In the genomic region with DNA sequence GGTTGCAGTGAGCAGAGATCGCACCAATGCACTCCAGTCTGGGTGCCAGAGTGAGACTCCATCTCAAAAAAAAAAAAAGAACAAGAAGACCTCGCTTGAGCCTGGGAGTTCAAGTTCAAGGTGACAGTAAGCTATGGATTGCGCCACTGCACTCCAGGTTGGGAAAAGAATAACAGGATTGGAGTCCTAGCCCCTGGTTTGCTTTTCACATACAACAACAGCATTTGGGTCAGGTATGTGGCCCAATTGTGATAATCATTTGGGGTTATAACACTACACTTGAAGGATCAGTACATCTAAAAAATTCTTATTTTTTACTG, we compare ENCODE assay signal across 1 cellular context.
TF ChIP-seq lines count a peak whose summit lies in the region.

No MANE protein-coding gene starts in this region.

TF ChIP-seq in HepG2, 621 proteins besides CTCF, POLR2A, EP300 and RAD21 (continued from another document and continues in another):
- TF ChIP-seq, protein P1, sequence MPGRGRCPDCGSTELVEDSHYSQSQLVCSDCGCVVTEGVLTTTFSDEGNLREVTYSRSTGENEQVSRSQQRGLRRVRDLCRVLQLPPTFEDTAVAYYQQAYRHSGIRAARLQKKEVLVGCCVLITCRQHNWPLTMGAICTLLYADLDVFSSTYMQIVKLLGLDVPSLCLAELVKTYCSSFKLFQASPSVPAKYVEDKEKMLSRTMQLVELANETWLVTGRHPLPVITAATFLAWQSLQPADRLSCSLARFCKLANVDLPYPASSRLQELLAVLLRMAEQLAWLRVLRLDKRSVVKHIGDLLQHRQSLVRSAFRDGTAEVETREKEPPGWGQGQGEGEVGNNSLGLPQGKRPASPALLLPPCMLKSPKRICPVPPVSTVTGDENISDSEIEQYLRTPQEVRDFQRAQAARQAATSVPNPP (CRISPR knock-in tag; IDR thresholded peaks at IDR 0.05), result no peak
- TF ChIP-seq ZSCAN29 (CRISPR knock-in tag; conservative IDR thresholded peaks at IDR 0.05) (0 out of 2 replicates have a peak, but pooled peaks have one; percentile 66), HNRNPK (IDR thresholded peaks at IDR 0.05; ENCODE audit: low read depth, low read length, poor library complexity, severe bottlenecking) (no peak), ZNF678 (CRISPR knock-in tag; IDR thresholded peaks at IDR 0.05) (no peak), ZNF296 (CRISPR knock-in tag; conservative IDR thresholded peaks at IDR 0.05) (no peak), KAT2B (IDR thresholded peaks at IDR 0.05; ENCODE audit: borderline replicate concordance, low read depth, low read length) (no peak), SCMH1 (CRISPR knock-in tag; IDR thresholded peaks at IDR 0.05; ENCODE audit: borderline replicate concordance) (no peak), HNF4A (CRISPR knock-in tag; IDR thresholded peaks at IDR 0.05) (peak; percentile 59), SIN3B (IDR thresholded peaks at IDR 0.05; ENCODE audit: low read length) (no peak), SP4 (CRISPR knock-in tag; IDR thresholded peaks at IDR 0.05) (no peak; the same call in 1 of the 2 replicates), DNMT3B (CRISPR knock-in tag; conservative IDR thresholded peaks at IDR 0.05) (no peak), NONO (IDR thresholded peaks at IDR 0.05) (no peak), NONO (CRISPR knock-in tag; conservative IDR thresholded peaks at IDR 0.05) (peak; percentile 40; the same call in 1 of the 2 replicates), ZNF430 (CRISPR knock-in tag; IDR thresholded peaks at IDR 0.05) (0 out of 2 replicates have a peak, but pooled peaks have one; percentile 49), EED (CRISPR knock-in tag; IDR thresholded peaks at IDR 0.05) (no peak), EHMT2 (IDR thresholded peaks at IDR 0.05; ENCODE audit: borderline replicate concordance, low read depth, low read length) (no peak), ARNT (IDR thresholded peaks at IDR 0.05) (no peak), KDM6A (CRISPR knock-in tag; IDR thresholded peaks at IDR 0.05; ENCODE audit: low read depth) (no peak), NFE2L1 (CRISPR knock-in tag; IDR thresholded peaks at IDR 0.05; ENCODE audit: borderline replicate concordance) (no peak), ZNF550 (CRISPR knock-in tag; IDR thresholded peaks at IDR 0.05; ENCODE audit: borderline replicate concordance) (no peak), MTA3 (CRISPR knock-in tag; IDR thresholded peaks at IDR 0.05) (no peak), NFE2 (CRISPR knock-in tag; IDR thresholded peaks at IDR 0.05) (no peak), ZNF256 (CRISPR knock-in tag; conservative IDR thresholded peaks at IDR 0.05) (no peak), ZNF607 (CRISPR knock-in tag; IDR thresholded peaks at IDR 0.05; ENCODE audit: borderline replicate concordance) (no peak), ZC3H4 (CRISPR knock-in tag; IDR thresholded peaks at IDR 0.05; ENCODE audit: borderline replicate concordance) (no peak), GFI1 (CRISPR knock-in tag; IDR thresholded peaks at IDR 0.05; ENCODE audit: borderline replicate concordance) (peak; percentile 60; the same call in 1 of the 2 replicates), ZNF564 (CRISPR knock-in tag; IDR thresholded peaks at IDR 0.05) (no peak), NR1H2 (CRISPR knock-in tag; IDR thresholded peaks at IDR 0.05; ENCODE audit: borderline replicate concordance, low read depth) (no peak), ZNF570 (CRISPR knock-in tag; IDR thresholded peaks at IDR 0.05; ENCODE audit: borderline replicate concordance) (no peak), BCL6 (CRISPR knock-in tag; IDR thresholded peaks at IDR 0.05) (peak; percentile 89), IRF2 (CRISPR knock-in tag; IDR thresholded peaks at IDR 0.05) (peak; percentile 44; the same call in 1 of the 2 replicates), NR2C2 (CRISPR knock-in tag; IDR thresholded peaks at IDR 0.05; ENCODE audit: borderline replicate concordance) (peak; percentile 55; the same call in 1 of the 2 replicates), YEATS2 (CRISPR knock-in tag; IDR thresholded peaks at IDR 0.05; ENCODE audit: borderline replicate concordance) (no peak), TOE1 (CRISPR knock-in tag; IDR thresholded peaks at IDR 0.05) (no peak), ZNF264 (CRISPR knock-in tag; IDR thresholded peaks at IDR 0.05) (no peak), FOXA1 (IDR thresholded peaks at IDR 0.05) (no peak), FOXA1 (CRISPR knock-in tag; IDR thresholded peaks at IDR 0.05) (no peak)
- TF ChIP-seq, protein P2, sequence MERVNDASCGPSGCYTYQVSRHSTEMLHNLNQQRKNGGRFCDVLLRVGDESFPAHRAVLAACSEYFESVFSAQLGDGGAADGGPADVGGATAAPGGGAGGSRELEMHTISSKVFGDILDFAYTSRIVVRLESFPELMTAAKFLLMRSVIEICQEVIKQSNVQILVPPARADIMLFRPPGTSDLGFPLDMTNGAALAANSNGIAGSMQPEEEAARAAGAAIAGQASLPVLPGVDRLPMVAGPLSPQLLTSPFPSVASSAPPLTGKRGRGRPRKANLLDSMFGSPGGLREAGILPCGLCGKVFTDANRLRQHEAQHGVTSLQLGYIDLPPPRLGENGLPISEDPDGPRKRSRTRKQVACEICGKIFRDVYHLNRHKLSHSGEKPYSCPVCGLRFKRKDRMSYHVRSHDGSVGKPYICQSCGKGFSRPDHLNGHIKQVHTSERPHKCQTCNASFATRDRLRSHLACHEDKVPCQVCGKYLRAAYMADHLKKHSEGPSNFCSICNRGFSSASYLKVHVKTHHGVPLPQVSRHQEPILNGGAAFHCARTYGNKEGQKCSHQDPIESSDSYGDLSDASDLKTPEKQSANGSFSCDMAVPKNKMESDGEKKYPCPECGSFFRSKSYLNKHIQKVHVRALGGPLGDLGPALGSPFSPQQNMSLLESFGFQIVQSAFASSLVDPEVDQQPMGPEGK (CRISPR knock-in tag; IDR thresholded peaks at IDR 0.05), result peak; percentile 53; the same call in 1 of the 2 replicates
- TF ChIP-seq, protein P3, sequence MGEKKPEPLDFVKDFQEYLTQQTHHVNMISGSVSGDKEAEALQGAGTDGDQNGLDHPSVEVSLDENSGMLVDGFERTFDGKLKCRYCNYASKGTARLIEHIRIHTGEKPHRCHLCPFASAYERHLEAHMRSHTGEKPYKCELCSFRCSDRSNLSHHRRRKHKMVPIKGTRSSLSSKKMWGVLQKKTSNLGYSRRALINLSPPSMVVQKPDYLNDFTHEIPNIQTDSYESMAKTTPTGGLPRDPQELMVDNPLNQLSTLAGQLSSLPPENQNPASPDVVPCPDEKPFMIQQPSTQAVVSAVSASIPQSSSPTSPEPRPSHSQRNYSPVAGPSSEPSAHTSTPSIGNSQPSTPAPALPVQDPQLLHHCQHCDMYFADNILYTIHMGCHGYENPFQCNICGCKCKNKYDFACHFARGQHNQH (CRISPR knock-in tag; IDR thresholded peaks at IDR 0.05), result peak; percentile 77
- TF ChIP-seq, protein P4, sequence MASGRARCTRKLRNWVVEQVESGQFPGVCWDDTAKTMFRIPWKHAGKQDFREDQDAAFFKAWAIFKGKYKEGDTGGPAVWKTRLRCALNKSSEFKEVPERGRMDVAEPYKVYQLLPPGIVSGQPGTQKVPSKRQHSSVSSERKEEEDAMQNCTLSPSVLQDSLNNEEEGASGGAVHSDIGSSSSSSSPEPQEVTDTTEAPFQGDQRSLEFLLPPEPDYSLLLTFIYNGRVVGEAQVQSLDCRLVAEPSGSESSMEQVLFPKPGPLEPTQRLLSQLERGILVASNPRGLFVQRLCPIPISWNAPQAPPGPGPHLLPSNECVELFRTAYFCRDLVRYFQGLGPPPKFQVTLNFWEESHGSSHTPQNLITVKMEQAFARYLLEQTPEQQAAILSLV (CRISPR knock-in tag; IDR thresholded peaks at IDR 0.05; ENCODE audit: borderline replicate concordance), result no peak
- TF ChIP-seq, protein P5, sequence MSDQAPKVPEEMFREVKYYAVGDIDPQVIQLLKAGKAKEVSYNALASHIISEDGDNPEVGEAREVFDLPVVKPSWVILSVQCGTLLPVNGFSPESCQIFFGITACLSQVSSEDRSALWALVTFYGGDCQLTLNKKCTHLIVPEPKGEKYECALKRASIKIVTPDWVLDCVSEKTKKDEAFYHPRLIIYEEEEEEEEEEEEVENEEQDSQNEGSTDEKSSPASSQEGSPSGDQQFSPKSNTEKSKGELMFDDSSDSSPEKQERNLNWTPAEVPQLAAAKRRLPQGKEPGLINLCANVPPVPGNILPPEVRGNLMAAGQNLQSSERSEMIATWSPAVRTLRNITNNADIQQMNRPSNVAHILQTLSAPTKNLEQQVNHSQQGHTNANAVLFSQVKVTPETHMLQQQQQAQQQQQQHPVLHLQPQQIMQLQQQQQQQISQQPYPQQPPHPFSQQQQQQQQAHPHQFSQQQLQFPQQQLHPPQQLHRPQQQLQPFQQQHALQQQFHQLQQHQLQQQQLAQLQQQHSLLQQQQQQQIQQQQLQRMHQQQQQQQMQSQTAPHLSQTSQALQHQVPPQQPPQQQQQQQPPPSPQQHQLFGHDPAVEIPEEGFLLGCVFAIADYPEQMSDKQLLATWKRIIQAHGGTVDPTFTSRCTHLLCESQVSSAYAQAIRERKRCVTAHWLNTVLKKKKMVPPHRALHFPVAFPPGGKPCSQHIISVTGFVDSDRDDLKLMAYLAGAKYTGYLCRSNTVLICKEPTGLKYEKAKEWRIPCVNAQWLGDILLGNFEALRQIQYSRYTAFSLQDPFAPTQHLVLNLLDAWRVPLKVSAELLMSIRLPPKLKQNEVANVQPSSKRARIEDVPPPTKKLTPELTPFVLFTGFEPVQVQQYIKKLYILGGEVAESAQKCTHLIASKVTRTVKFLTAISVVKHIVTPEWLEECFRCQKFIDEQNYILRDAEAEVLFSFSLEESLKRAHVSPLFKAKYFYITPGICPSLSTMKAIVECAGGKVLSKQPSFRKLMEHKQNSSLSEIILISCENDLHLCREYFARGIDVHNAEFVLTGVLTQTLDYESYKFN (CRISPR knock-in tag; conservative IDR thresholded peaks at IDR 0.05), result peak; percentile 72
- TF ChIP-seq, protein P6, sequence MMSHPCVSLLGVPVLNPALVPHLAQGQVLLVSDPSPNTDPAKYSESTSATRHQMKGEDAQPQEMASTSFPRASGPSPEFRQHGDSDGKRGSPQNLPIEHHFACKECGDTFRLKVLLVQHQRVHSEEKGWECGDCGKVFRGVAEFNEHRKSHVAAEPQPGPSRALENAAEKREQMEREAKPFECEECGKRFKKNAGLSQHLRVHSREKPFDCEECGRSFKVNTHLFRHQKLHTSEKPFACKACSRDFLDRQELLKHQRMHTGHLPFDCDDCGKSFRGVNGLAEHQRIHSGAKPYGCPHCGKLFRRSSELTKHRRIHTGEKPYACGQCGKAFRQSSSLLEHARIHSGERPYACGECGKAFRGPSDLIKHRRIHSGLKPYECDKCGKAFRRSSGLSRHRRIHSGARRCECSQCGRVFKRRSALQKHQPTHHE (CRISPR knock-in tag; IDR thresholded peaks at IDR 0.05; ENCODE audit: borderline replicate concordance), result no peak
- TF ChIP-seq, protein P7, sequence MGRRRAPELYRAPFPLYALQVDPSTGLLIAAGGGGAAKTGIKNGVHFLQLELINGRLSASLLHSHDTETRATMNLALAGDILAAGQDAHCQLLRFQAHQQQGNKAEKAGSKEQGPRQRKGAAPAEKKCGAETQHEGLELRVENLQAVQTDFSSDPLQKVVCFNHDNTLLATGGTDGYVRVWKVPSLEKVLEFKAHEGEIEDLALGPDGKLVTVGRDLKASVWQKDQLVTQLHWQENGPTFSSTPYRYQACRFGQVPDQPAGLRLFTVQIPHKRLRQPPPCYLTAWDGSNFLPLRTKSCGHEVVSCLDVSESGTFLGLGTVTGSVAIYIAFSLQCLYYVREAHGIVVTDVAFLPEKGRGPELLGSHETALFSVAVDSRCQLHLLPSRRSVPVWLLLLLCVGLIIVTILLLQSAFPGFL (CRISPR knock-in tag; IDR thresholded peaks at IDR 0.05), result no peak
- TF ChIP-seq, protein P8, sequence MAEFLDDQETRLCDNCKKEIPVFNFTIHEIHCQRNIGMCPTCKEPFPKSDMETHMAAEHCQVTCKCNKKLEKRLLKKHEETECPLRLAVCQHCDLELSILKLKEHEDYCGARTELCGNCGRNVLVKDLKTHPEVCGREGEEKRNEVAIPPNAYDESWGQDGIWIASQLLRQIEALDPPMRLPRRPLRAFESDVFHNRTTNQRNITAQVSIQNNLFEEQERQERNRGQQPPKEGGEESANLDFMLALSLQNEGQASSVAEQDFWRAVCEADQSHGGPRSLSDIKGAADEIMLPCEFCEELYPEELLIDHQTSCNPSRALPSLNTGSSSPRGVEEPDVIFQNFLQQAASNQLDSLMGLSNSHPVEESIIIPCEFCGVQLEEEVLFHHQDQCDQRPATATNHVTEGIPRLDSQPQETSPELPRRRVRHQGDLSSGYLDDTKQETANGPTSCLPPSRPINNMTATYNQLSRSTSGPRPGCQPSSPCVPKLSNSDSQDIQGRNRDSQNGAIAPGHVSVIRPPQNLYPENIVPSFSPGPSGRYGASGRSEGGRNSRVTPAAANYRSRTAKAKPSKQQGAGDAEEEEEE (CRISPR knock-in tag; IDR thresholded peaks at IDR 0.05; ENCODE audit: borderline replicate concordance), result no peak
- TF ChIP-seq, protein P9, sequence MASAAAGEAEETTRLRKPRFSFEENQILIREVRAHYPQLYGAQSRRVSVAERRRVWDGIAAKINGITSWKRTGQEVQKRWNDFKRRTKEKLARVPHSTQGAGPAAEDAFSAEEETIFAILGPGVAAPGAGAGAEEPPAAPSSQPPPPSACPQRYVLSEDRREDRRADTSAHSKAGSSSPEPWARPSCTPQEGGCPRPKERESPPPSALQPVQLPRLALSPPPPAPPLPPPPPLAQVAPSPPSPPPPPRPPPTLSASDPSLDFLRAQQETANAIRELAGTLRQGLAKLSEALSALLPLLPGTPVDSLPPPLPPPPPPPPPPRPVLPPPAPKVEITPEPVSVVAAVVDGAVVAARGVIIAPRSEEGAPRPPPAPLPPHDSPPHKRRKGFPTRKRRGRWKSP (CRISPR knock-in tag; IDR thresholded peaks at IDR 0.05), result no peak
- TF ChIP-seq, protein P10, sequence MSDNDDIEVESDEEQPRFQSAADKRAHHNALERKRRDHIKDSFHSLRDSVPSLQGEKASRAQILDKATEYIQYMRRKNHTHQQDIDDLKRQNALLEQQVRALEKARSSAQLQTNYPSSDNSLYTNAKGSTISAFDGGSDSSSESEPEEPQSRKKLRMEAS (IDR thresholded peaks at IDR 0.05), result no peak
- TF ChIP-seq, protein P11, sequence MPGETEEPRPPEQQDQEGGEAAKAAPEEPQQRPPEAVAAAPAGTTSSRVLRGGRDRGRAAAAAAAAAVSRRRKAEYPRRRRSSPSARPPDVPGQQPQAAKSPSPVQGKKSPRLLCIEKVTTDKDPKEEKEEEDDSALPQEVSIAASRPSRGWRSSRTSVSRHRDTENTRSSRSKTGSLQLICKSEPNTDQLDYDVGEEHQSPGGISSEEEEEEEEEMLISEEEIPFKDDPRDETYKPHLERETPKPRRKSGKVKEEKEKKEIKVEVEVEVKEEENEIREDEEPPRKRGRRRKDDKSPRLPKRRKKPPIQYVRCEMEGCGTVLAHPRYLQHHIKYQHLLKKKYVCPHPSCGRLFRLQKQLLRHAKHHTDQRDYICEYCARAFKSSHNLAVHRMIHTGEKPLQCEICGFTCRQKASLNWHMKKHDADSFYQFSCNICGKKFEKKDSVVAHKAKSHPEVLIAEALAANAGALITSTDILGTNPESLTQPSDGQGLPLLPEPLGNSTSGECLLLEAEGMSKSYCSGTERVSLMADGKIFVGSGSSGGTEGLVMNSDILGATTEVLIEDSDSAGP (CRISPR knock-in tag; IDR thresholded peaks at IDR 0.05; ENCODE audit: borderline replicate concordance), result no peak
